Comparison of ENCODE assay signal across 1 cellular context in the genomic region with DNA sequence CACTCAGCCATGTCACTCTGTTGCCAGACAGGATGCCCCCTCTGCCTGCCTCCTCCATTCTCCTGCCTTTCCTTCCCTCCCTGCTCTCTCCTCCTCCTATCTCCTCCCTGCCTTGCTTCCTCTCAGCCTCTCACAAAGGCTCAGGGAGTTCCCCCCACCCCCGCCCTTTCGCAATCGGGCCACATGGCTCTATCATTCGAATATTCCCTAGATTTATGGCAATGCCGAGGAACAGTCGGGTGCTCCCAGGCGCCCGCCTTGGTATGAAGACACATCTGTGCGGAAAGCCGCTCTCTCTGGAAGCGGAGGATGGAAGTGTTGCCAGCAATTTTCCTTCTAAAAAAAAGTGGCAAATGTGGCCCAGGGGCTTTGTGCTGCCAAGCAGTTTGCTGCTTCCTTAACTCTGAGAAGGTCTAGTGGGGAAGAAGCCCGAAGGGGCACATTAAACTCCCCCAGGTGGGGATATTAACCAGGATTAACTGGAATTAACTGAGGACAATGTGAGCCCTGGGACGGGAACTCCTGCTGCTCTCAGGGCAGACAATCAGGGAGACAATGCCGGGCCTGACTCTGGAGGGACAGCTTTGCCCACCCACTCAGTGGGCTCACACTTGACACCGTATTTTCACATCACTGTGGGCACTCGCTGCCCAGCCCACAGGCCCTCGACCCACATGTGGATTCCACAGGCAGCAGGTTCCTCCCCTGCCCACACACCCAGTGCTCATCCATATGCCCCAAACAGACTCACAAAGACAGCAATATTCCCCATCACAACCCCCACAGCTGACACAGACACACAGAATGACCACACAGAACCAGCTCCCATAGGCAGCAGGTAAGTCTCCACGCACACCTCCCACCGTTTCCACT.
TF ChIP-seq lines count a peak whose summit lies in the region.

No MANE protein-coding gene starts in this region.

TF ChIP-seq in SK-N-SH, 30 proteins besides CTCF, POLR2A, EP300 and RAD21 (continued from another document):
- TF ChIP-seq, protein P1, sequence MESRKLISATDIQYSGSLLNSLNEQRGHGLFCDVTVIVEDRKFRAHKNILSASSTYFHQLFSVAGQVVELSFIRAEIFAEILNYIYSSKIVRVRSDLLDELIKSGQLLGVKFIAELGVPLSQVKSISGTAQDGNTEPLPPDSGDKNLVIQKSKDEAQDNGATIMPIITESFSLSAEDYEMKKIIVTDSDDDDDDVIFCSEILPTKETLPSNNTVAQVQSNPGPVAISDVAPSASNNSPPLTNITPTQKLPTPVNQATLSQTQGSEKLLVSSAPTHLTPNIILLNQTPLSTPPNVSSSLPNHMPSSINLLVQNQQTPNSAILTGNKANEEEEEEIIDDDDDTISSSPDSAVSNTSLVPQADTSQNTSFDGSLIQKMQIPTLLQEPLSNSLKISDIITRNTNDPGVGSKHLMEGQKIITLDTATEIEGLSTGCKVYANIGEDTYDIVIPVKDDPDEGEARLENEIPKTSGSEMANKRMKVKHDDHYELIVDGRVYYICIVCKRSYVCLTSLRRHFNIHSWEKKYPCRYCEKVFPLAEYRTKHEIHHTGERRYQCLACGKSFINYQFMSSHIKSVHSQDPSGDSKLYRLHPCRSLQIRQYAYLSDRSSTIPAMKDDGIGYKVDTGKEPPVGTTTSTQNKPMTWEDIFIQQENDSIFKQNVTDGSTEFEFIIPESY (IDR thresholded peaks at IDR 0.05; ENCODE audit: borderline replicate concordance, low read depth) = no peak
- TF ChIP-seq, protein P2, sequence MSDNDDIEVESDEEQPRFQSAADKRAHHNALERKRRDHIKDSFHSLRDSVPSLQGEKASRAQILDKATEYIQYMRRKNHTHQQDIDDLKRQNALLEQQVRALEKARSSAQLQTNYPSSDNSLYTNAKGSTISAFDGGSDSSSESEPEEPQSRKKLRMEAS (IDR thresholded peaks at IDR 0.05; ENCODE audit: low read depth) = no peak
- no peak for TF ChIP-seq FOXM1 (IDR thresholded peaks at IDR 0.05; ENCODE audit: low read depth)
- TF ChIP-seq NFIC (IDR thresholded peaks at IDR 0.05; ENCODE audit: borderline replicate concordance) = no peak
- no peak for TF ChIP-seq SIN3A (IDR thresholded peaks at IDR 0.05; ENCODE audit: borderline replicate concordance, low read depth, low read length)
- TF ChIP-seq CHD2 (IDR thresholded peaks at IDR 0.05; ENCODE audit: low read length, partially characterized antibody) = no peak
- TF ChIP-seq, protein P3, sequence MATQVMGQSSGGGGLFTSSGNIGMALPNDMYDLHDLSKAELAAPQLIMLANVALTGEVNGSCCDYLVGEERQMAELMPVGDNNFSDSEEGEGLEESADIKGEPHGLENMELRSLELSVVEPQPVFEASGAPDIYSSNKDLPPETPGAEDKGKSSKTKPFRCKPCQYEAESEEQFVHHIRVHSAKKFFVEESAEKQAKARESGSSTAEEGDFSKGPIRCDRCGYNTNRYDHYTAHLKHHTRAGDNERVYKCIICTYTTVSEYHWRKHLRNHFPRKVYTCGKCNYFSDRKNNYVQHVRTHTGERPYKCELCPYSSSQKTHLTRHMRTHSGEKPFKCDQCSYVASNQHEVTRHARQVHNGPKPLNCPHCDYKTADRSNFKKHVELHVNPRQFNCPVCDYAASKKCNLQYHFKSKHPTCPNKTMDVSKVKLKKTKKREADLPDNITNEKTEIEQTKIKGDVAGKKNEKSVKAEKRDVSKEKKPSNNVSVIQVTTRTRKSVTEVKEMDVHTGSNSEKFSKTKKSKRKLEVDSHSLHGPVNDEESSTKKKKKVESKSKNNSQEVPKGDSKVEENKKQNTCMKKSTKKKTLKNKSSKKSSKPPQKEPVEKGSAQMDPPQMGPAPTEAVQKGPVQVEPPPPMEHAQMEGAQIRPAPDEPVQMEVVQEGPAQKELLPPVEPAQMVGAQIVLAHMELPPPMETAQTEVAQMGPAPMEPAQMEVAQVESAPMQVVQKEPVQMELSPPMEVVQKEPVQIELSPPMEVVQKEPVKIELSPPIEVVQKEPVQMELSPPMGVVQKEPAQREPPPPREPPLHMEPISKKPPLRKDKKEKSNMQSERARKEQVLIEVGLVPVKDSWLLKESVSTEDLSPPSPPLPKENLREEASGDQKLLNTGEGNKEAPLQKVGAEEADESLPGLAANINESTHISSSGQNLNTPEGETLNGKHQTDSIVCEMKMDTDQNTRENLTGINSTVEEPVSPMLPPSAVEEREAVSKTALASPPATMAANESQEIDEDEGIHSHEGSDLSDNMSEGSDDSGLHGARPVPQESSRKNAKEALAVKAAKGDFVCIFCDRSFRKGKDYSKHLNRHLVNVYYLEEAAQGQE (IDR thresholded peaks at IDR 0.05; ENCODE audit: low read depth, low read length) = no peak
- TF ChIP-seq GABPA (IDR thresholded peaks at IDR 0.05; ENCODE audit: low read depth) = no peak
- TF ChIP-seq TCF12 (IDR thresholded peaks at IDR 0.05) = no peak
TF ChIP-seq in SK-N-SH: peak in this region for 0.
